10 cellular contexts compared by ENCODE assay signal in the genomic region with DNA sequence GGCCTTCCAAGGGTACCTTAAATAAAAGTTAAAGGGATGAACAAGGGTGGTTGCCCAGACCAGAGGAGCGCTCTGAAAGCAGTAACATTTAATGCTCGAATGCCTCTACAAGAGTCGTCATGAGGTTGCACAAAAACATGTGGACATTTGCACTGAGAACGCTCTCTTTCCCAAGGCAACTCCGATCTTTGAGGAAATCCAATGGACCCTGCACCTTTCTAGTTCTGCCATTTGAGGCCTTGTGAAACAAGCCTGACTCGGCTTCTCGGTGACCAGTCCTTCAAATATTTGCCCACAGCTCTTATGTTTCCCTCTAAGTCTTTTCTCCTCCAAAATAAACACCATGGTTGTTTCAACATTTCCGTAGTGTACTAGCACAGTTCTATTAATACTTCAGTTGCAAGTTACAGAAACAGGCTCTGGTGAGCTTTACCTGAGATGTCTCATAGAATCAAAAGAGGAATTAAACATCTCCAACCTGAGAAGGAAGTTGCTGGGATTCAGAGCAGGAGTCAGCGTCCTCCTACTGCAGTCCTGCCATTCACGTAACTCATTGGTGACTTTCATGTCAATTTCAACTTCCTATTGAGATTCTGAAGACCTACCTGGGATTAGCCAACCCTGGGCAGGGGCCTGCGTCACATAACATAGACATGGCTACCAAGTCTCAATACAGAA.
DNase-seq lines count a peak whose midpoint lies in the region; ATAC-seq and TF ChIP-seq lines count a peak whose summit lies in the region.
"Had no signal": no experiment of that assay in that cellular context is flagged by ENCODE, and none has a peak within 500 bp of the region (broad histone marks: within the 10 kb centered on the region; RNA-seq: fewer than 3 reads in every experiment).

No MANE protein-coding gene starts in this region.

- DNase-seq in H4 (ENCODE audit: low spot score) (peak; percentile 42), SK-N-SH (no peak), smooth muscle cell (lab: John Stamatoyannopoulos, UW; ENCODE audit: unreplicated experiment) (no peak), SKM-1 (lab: John Stamatoyannopoulos, UW; ENCODE audit: unreplicated experiment) (no peak)
- DNase-seq in activated CD4-positive, alpha-beta memory T cell treated with anti-CD3 and anti-CD28 coated beads, Interleukin-2, amount 10 ng/mL, durations not matched to agents 7 days and 5 days: no peak
- DNase-seq in activated CD4-positive, alpha-beta T cell treated with anti-CD3 and anti-CD28 coated beads, Interleukin-2, amount 10 ng/mL, durations not matched to agents 24 days and 14 days: no peak
- DNase-seq: activated T-cell treated with anti-CD3 and anti-CD28 coated beads, Interleukin-2, amount 50 U/mL, for 72 hours; stimulated activated CD4-positive, alpha-beta T cell treated with anti-CD3 and anti-CD28 coated beads, Interleukin-2, amount 100 ng/mL, for 48 hours had no signal

- no peaks in the 10 kb centered on the region for H3K36me3 ChIP-seq in SK-N-SH (replicated peaks in 1 of 2; ENCODE audit: control insufficient read depth in 1 of 2, insufficient read depth in 2 of 2, low read length in 1 of 2)
- H3K36me3 ChIP-seq in gastroesophageal sphincter: no peaks in the 10 kb centered on the region
- no peaks in the 10 kb centered on the region for H3K36me3 ChIP-seq in smooth muscle cell (ENCODE audit: low read depth)

- TF ChIP-seq CTCF in SK-N-SH (IDR thresholded peaks at IDR 0.05) (no peak), gastroesophageal sphincter (IDR thresholded peaks at IDR 0.05) (no peak), smooth muscle cell (IDR thresholded peaks at IDR 0.05; ENCODE audit: borderline replicate concordance, insufficient read depth, poor library complexity, severe bottlenecking) (no peak)

- H2AFZ ChIP-seq in SK-N-SH (ENCODE audit: low read depth) (peak overlapping the region; percentile 73; the same call in 1 of the 2 replicates), smooth muscle cell (ENCODE audit: low read depth) (peak overlapping the region; percentile 73)

- H4K20me1 ChIP-seq in SK-N-SH (ENCODE audit: insufficient read depth): no peaks in the 10 kb centered on the region
- H4K20me1 ChIP-seq in smooth muscle cell (ENCODE audit: low read depth): no peaks in the 10 kb centered on the region

- peaks cover 29% of the 10 kb centered on the region for H3K27me3 Mint-ChIP-seq in activated CD4-positive, alpha-beta memory T cell treated with anti-CD3 and anti-CD28 coated beads, Interleukin-2, amount 10 ng/mL, durations not matched to agents 7 days and 5 days
- H3K27me3 Mint-ChIP-seq in activated CD4-positive, alpha-beta T cell treated with anti-CD3 and anti-CD28 coated beads, Interleukin-2, amount 10 ng/mL, durations not matched to agents 24 days and 14 days: peaks cover 22% of the 10 kb centered on the region

- H3F3A ChIP-seq in SK-N-SH (replicated peaks; ENCODE audit: insufficient read depth) (peaks cover 16% of the 10 kb centered on the region), smooth muscle cell (ENCODE audit: low read depth) (peaks cover 17% of the 10 kb centered on the region)

- no peak overlapping the region for H3K27ac Mint-ChIP-seq in activated CD4-positive, alpha-beta memory T cell treated with anti-CD3 and anti-CD28 coated beads, Interleukin-2, amount 10 ng/mL, durations not matched to agents 7 days and 5 days
- H3K27ac Mint-ChIP-seq in activated CD4-positive, alpha-beta T cell treated with anti-CD3 and anti-CD28 coated beads, Interleukin-2, amount 10 ng/mL, durations not matched to agents 24 days and 14 days: no peak overlapping the region
- H3K27ac Mint-ChIP-seq: activated T-cell treated with anti-CD3 and anti-CD28 coated beads, Interleukin-2, amount 50 U/mL, for 72 hours had no signal

- H3K79me2 ChIP-seq in SK-N-SH (ENCODE audit: insufficient read depth) (no peaks in the 10 kb centered on the region), smooth muscle cell (ENCODE audit: low read depth) (no peaks in the 10 kb centered on the region)

- no peak overlapping the region for H3K4me3 ChIP-seq in SK-N-SH (ENCODE audit: low read depth in 2 of 2, low read length in 1 of 2)
- H3K4me3 ChIP-seq in gastroesophageal sphincter: no peak overlapping the region
- H3K4me3 ChIP-seq in smooth muscle cell: no peak overlapping the region

- H3K27ac ChIP-seq in SK-N-SH (ENCODE audit: low read depth in 2 of 2, low read length in 1 of 2): peak overlapping the region in 1 of 2 experiments; percentile 97; a peak in 2 of 4 replicates
- H3K27ac ChIP-seq in gastroesophageal sphincter: peak overlapping the region; percentile 32 to 82 (median 78)
- peak overlapping the region; percentile 73 for H3K27ac ChIP-seq in smooth muscle cell (ENCODE audit: low read depth)

- H3K27me3 ChIP-seq in SK-N-SH (ENCODE audit: insufficient read depth) (no peaks in the 10 kb centered on the region), gastroesophageal sphincter (no peaks in the 10 kb centered on the region), smooth muscle cell (ENCODE audit: low read depth) (no peaks in the 10 kb centered on the region)

- no peaks in the 10 kb centered on the region for H3K9me2 ChIP-seq in SK-N-SH

- no peaks in the 10 kb centered on the region for H3K9me3 Mint-ChIP-seq in activated CD4-positive, alpha-beta memory T cell treated with anti-CD3 and anti-CD28 coated beads, Interleukin-2, amount 10 ng/mL, durations not matched to agents 7 days and 5 days
- no peaks in the 10 kb centered on the region for H3K9me3 Mint-ChIP-seq in activated CD4-positive, alpha-beta T cell treated with anti-CD3 and anti-CD28 coated beads, Interleukin-2, amount 10 ng/mL, durations not matched to agents 24 days and 14 days
- H3K9me3 Mint-ChIP-seq: activated T-cell treated with anti-CD3 and anti-CD28 coated beads, Interleukin-2, amount 50 U/mL, for 72 hours had no signal

- no peak for TF ChIP-seq RAD21 in SK-N-SH (IDR thresholded peaks at IDR 0.05; ENCODE audit: low read length)

- no peak for TF ChIP-seq POLR2A in gastroesophageal sphincter (IDR thresholded peaks at IDR 0.05)

- H3K9me3 ChIP-seq in SK-N-SH (no peaks in the 10 kb centered on the region), gastroesophageal sphincter (peaks cover 0 to 2% (median 0%) of the 10 kb centered on the region in 3 donors), smooth muscle cell (replicated peaks; ENCODE audit: low read depth) (no peaks in the 10 kb centered on the region)

- CTCF ChIA-PET in SK-N-SH (lab: Yijun Ruan, JAX): interaction anchor here (1.0 to 4.7 kb wide), 17 partner anchors 10 to 516 kb away, joined by 3 to 61 read pairs (median 8); no protein-coding TSS in a partner anchor
- CTCF ChIA-PET in activated CD4-positive, alpha-beta memory T cell treated with anti-CD3 and anti-CD28 coated beads, Interleukin-2, amount 10 ng/mL, durations not matched to agents 7 days and 5 days (lab: Charles Lee): interaction anchor here (1.1 to 1.8 kb wide), 5 partner anchors 11 to 414 kb away, joined by 3 to 11 read pairs (median 5); no protein-coding TSS in a partner anchor

- ATAC-seq in gastroesophageal sphincter (peak; percentile 80), GM19455 (IDR thresholded peaks at IDR 0.05; ENCODE audit: unreplicated experiment) (no peak)
- ATAC-seq: activated T-cell treated with anti-CD3 and anti-CD28 coated beads, Interleukin-2, amount 50 U/mL, for 72 hours had no signal

- H3K4me2 ChIP-seq in SK-N-SH: peak overlapping the region; percentile 66
- H3K4me2 ChIP-seq in smooth muscle cell: peak overlapping the region; percentile 19

- intact Hi-C loops in activated CD4-positive, alpha-beta T cell treated with anti-CD3 and anti-CD28 coated beads, Interleukin-2, amount 10 ng/mL, durations not matched to agents 24 days and 14 days (cut with micrococcal nuclease): loop anchor here (2.0 kb wide), 1 partner anchor 51 kb away; no protein-coding TSS in a partner anchor

- peak overlapping the region; percentile 60; the same call in 1 of the 2 replicates for H3K9ac ChIP-seq in SK-N-SH
- no peak overlapping the region for H3K9ac ChIP-seq in smooth muscle cell (ENCODE audit: low read depth)

- POLR2A ChIA-PET in SK-N-SH (lab: Yijun Ruan, JAX): no interaction called here
- POLR2A ChIA-PET in activated CD4-positive, alpha-beta memory T cell treated with anti-CD3 and anti-CD28 coated beads, Interleukin-2, amount 10 ng/mL, durations not matched to agents 7 days and 5 days (lab: Charles Lee): no interaction called here

- H3K36me3 Mint-ChIP-seq in activated CD4-positive, alpha-beta memory T cell treated with anti-CD3 and anti-CD28 coated beads, Interleukin-2, amount 10 ng/mL, durations not matched to agents 7 days and 5 days (ENCODE audit: low read depth): no peaks in the 10 kb centered on the region
- H3K36me3 Mint-ChIP-seq in activated CD4-positive, alpha-beta T cell treated with anti-CD3 and anti-CD28 coated beads, Interleukin-2, amount 10 ng/mL, durations not matched to agents 24 days and 14 days (ENCODE audit: low read depth): no peaks in the 10 kb centered on the region

- H3K4me1 ChIP-seq in SK-N-SH (ENCODE audit: control insufficient read depth in 1 of 2, insufficient read depth in 2 of 2, low read depth in 1 of 2, low read length in 1 of 2) (peaks cover 0 to 21% of the 10 kb centered on the region in 2 experiments), gastroesophageal sphincter (peaks cover 5 to 33% (median 6%) of the 10 kb centered on the region in 3 donors), smooth muscle cell (ENCODE audit: low read depth) (peaks cover 44% of the 10 kb centered on the region)

- no peaks in the 10 kb centered on the region for H3K4me1 Mint-ChIP-seq in activated CD4-positive, alpha-beta memory T cell treated with anti-CD3 and anti-CD28 coated beads, Interleukin-2, amount 10 ng/mL, durations not matched to agents 7 days and 5 days
- peaks cover 4% of the 10 kb centered on the region for H3K4me1 Mint-ChIP-seq in activated CD4-positive, alpha-beta T cell treated with anti-CD3 and anti-CD28 coated beads, Interleukin-2, amount 10 ng/mL, durations not matched to agents 24 days and 14 days

- WGBS in SK-N-SH (ENCODE audit: low lambda C conversion rate): 57% methylated on average over 11 of the region's 11 CpGs
- WGBS in gastroesophageal sphincter (ENCODE audit: low coverage in 1 of 2), 2 donors: 68 to 70% methylated on average over 10 of the region's 11 CpGs
- 63% methylated on average over 11 of the region's 11 CpGs for WGBS in smooth muscle cell (ENCODE audit: low lambda C conversion rate)

- 0 out of 4 replicates have a peak, but pooled peaks of 1 of the 2 experiments have one; percentile 35 for TF ChIP-seq EP300 in SK-N-SH (IDR thresholded peaks at IDR 0.05; ENCODE audit: borderline replicate concordance in 1 of 2, low read depth in 1 of 2, low read length in 1 of 2)
- TF ChIP-seq EP300 in gastroesophageal sphincter (IDR thresholded peaks at IDR 0.05): no peak

- H3K4me3 Mint-ChIP-seq in activated CD4-positive, alpha-beta memory T cell treated with anti-CD3 and anti-CD28 coated beads, Interleukin-2, amount 10 ng/mL, durations not matched to agents 7 days and 5 days: no peak overlapping the region
- H3K4me3 Mint-ChIP-seq in activated CD4-positive, alpha-beta T cell treated with anti-CD3 and anti-CD28 coated beads, Interleukin-2, amount 10 ng/mL, durations not matched to agents 24 days and 14 days: no peak overlapping the region
- H3K4me3 Mint-ChIP-seq: activated T-cell treated with anti-CD3 and anti-CD28 coated beads, Interleukin-2, amount 50 U/mL, for 72 hours had no signal

TF ChIP-seq in SK-N-SH, 30 proteins besides CTCF, POLR2A, EP300 and RAD21 (continues in another document):
- TF ChIP-seq YY1 (IDR thresholded peaks at IDR 0.05; ENCODE audit: low read depth): no peak
- TF ChIP-seq MEF2A (IDR thresholded peaks at IDR 0.05; ENCODE audit: borderline replicate concordance, low read depth): no peak
